9 cellular contexts compared by ENCODE assay signal in genomic region chr3:46299608-46300460, GRCh38. TPM values are rescaled to one million over a fixed set of nuclear protein-coding genes. Genes with fewer than 3 reads are reported as not detected.
A peak's percentile ranks its signal among the peaks of the same experiment; 100 is the strongest.
DNase-seq lines count a peak whose midpoint lies in the region; ATAC-seq and TF ChIP-seq lines count a peak whose summit lies in the region.
"Had no signal": no experiment of that assay in that cellular context is flagged by ENCODE, and none has a peak within 500 bp of the region (broad histone marks: within the 10 kb centered on the region; RNA-seq: fewer than 3 reads in every experiment).

No MANE protein-coding gene starts in this region.

- intact Hi-C loops in dendritic cell treated with granulocyte-macrophage colony-stimulating factor and Interleukin-4, amounts not matched to agents 40 ng/mL and 50 ng/mL, for 4 days (cut with micrococcal nuclease) = loop anchor here (5.0 kb wide), 1 partner anchor 62 kb away; no protein-coding TSS in a partner anchor
- intact Hi-C loops in A673 (cut with micrococcal nuclease; ENCODE audit: unreplicated experiment) = no loop called here

- peak overlapping the region in 6 of 11 experiments; percentile 49 to 92 (median 86); a peak in 11 of 22 replicates for H3K4me2 ChIP-seq in BLaER1 treated with 17β-estradiol and CSF1 and Interleukin-3, amounts not matched to agents 10 nM and 100 nM

- H3K4me1 ChIP-seq in BLaER1 treated with 17β-estradiol and CSF1 and Interleukin-3, amounts not matched to agents 10 nM and 100 nM = peaks cover 0 to 99% (median 45%) of the 10 kb centered on the region in 10 experiments; a peak in 14 of 20 replicates
- H3K4me1 ChIP-seq in A673 (ENCODE audit: insufficient read depth, low read length, poor library complexity, severe bottlenecking) = no peaks in the 10 kb centered on the region

- TF ChIP-seq CTCF in omental fat pad (IDR thresholded peaks at IDR 0.05) (no peak), A673 (conservative IDR thresholded peaks at IDR 0.05; ENCODE audit: low read depth, low read length) (no peak)

- H3K27me3 ChIP-seq in BLaER1 treated with 17β-estradiol and CSF1 and Interleukin-3, amounts not matched to agents 10 nM and 100 nM = no peaks in the 10 kb centered on the region
- peaks cover 9% of the 10 kb centered on the region for H3K27me3 ChIP-seq in A673 (replicated peaks; ENCODE audit: insufficient read depth, low read depth, low read length, poor library complexity)

- H3K4me3 Mint-ChIP-seq in dendritic cell treated with granulocyte-macrophage colony-stimulating factor and Interleukin-4, amounts not matched to agents 40 ng/mL and 50 ng/mL, for 4 days = peak overlapping the region; percentile 40

- H3K9me3 Mint-ChIP-seq in dendritic cell treated with granulocyte-macrophage colony-stimulating factor and Interleukin-4, amounts not matched to agents 40 ng/mL and 50 ng/mL, for 4 days = no peaks in the 10 kb centered on the region

- no peaks in the 10 kb centered on the region for H3K36me3 ChIP-seq in BLaER1 treated with 17β-estradiol and CSF1 and Interleukin-3, amounts not matched to agents 10 nM and 100 nM
- no peaks in the 10 kb centered on the region for H3K36me3 ChIP-seq in A673 (ENCODE audit: insufficient read depth, low read length, poor library complexity, severe bottlenecking)

- no TSS peak for BruUV-seq in A673 (replicated peaks; lab: Mats Ljungman, UMichigan)

- ATAC-seq in GM19395 (IDR thresholded peaks at IDR 0.05; ENCODE audit: unreplicated experiment) (peak; percentile 27), omental fat pad (ENCODE audit: low FRiP score) (no peak)

- H3K27ac ChIP-seq in BLaER1 treated with 17β-estradiol and CSF1 and Interleukin-3, amounts not matched to agents 10 nM and 100 nM = peak overlapping the region in 6 of 11 experiments; percentile 54 to 93 (median 84); a peak in 12 of 22 replicates
- H3K27ac ChIP-seq in A673 (ENCODE audit: low read depth, low read length, poor library complexity, severe bottlenecking) = no peak overlapping the region

- DNase-seq in NOMO-1 treated with dmso at 0.1 percent for 144 hours (lab: John Stamatoyannopoulos, UW; ENCODE audit: unreplicated experiment) = peak; percentile 68
- DNase-seq in omental fat pad (ENCODE audit: low spot score) = no peak
- DNase-seq in NCI-H128 (lab: John Stamatoyannopoulos, UW; ENCODE audit: unreplicated experiment) = no peak
- no peak for DNase-seq in middle frontal gyrus (ENCODE audit: extremely low spot score, low spot score)
- no peak for DNase-seq in A673 (ENCODE audit: low spot score)
- DNase-seq: NCI-H2029 treated with DMSO at 0.1 percent for 48 hours had no signal

- H3K9ac ChIP-seq in BLaER1 treated with 17β-estradiol and CSF1 and Interleukin-3, amounts not matched to agents 10 nM and 100 nM = peak overlapping the region in 5 of 11 experiments; percentile 60 to 77 (median 68); a peak in 9 of 22 replicates

- no peaks in the 10 kb centered on the region for H3K36me3 Mint-ChIP-seq in dendritic cell treated with granulocyte-macrophage colony-stimulating factor and Interleukin-4, amounts not matched to agents 40 ng/mL and 50 ng/mL, for 4 days (ENCODE audit: low read depth)

- CTCF ChIA-PET in A673 (lab: Charles Lee) = no interaction called here

- H4K20me1 ChIP-seq in BLaER1 treated with 17β-estradiol and CSF1 and Interleukin-3, amounts not matched to agents 10 nM and 100 nM = no peaks in the 10 kb centered on the region

- H3K4me3 ChIP-seq in BLaER1 treated with 17β-estradiol and CSF1 and Interleukin-3, amounts not matched to agents 10 nM and 100 nM = no peak overlapping the region
- H3K4me3 ChIP-seq in A673 (ENCODE audit: low read depth, low read length, poor library complexity, severe bottlenecking) = no peak overlapping the region

- no peaks in the 10 kb centered on the region for H3K27me3 Mint-ChIP-seq in dendritic cell treated with granulocyte-macrophage colony-stimulating factor and Interleukin-4, amounts not matched to agents 40 ng/mL and 50 ng/mL, for 4 days

- POLR2A ChIA-PET in A673 (lab: Charles Lee; ENCODE audit: low non-redundant PET) = no interaction called here

- H3K4me1 Mint-ChIP-seq in dendritic cell treated with granulocyte-macrophage colony-stimulating factor and Interleukin-4, amounts not matched to agents 40 ng/mL and 50 ng/mL, for 4 days (ENCODE audit: low read depth) = peaks cover 87% of the 10 kb centered on the region

- peak overlapping the region; percentile 99 for H3K27ac Mint-ChIP-seq in dendritic cell treated with granulocyte-macrophage colony-stimulating factor and Interleukin-4, amounts not matched to agents 40 ng/mL and 50 ng/mL, for 4 days

- no peaks in the 10 kb centered on the region for H3K9me3 ChIP-seq in BLaER1 treated with 17β-estradiol and CSF1 and Interleukin-3, amounts not matched to agents 10 nM and 100 nM (replicated peaks in 1 of 11)
- H3K9me3 ChIP-seq in A673 (ENCODE audit: low read depth, low read length, poor library complexity, severe bottlenecking) = no peaks in the 10 kb centered on the region

RNA-seq across cellular contexts. Expression of gene CCR2, which starts 54.1 kb away (rescaled TPM):
- total RNA-seq in omental fat pad = 1 to 10 TPM; 1.3 to 5.4 (median 4.1) TPM
- total RNA-seq in A673 (2021) = not detected in 2 replicates

RNA-seq across cellular contexts. Expression of gene CCR3, which starts 57.6 kb away (rescaled TPM):
- total RNA-seq in omental fat pad = under 1 TPM in 1 of 4 donors, not detected in 3; 0.37 TPM
- total RNA-seq in A673 (2021) = not detected in 2 replicates
